ENCODE assay signal across 17 cellular contexts in the genomic region with DNA sequence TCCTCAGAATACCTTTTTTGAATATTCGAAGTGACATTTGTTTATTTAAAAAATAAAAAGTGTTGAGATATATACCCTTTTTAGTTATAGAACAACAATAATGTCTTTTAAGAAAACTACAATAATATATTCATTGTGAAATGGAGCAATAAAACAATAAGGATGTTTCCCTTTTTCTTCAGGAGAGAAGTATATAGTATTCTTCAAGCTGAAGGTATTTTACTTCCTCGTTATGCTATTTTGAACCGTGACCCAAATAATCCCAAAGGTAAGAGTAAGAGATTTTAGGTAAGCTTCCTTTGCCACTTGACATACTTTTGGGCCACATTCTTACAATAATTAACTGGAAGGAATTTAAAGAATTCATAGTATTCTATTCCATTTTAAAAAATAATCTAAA. TPM values are rescaled to one million over a fixed set of nuclear protein-coding genes. Genes with fewer than 3 reads are reported as not detected.
DNase-seq lines count a peak whose midpoint lies in the region; ATAC-seq and TF ChIP-seq lines count a peak whose summit lies in the region.
"Had no signal": no experiment of that assay in that cellular context is flagged by ENCODE, and none has a peak within 500 bp of the region (broad histone marks: within the 10 kb centered on the region; RNA-seq: fewer than 3 reads in every experiment).

No MANE protein-coding gene starts in this region.

- peak overlapping the region in 3 of 4 donors; percentile 9 to 53 (median 15) for H3K27ac ChIP-seq in transverse colon
- H3K27ac ChIP-seq: BLaER1 treated with 17β-estradiol and CSF1 and Interleukin-3, amounts not matched to agents 10 nM and 100 nM had no signal

- H3K36me3 ChIP-seq in mucosa of descending colon (ENCODE audit: low read depth), result no peaks in the 10 kb centered on the region
- H3K36me3 ChIP-seq in transverse colon, result peaks cover 0 to 13% (median 0%) of the 10 kb centered on the region in 4 donors
- H3K36me3 ChIP-seq: BE2C had no signal

- TF ChIP-seq CTCF in mucosa of descending colon (IDR thresholded peaks at IDR 0.05) (no peak), transverse colon (IDR thresholded peaks at IDR 0.05) (no peak)

- H3K4me3 ChIP-seq in mucosa of descending colon (no peak overlapping the region), transverse colon (no peak overlapping the region)
- H3K4me3 ChIP-seq: BLaER1 treated with 17β-estradiol and CSF1 and Interleukin-3, amounts not matched to agents 10 nM and 100 nM; GM12878; GM23338 had no signal

- DNase-seq in kidney tubule cell (ENCODE audit: low spot score) (peak; percentile 55), mucosa of descending colon (no peak), transverse colon (no peak), posterior cingulate gyrus (no peak), Ammon's horn (ENCODE audit: low spot score) (no peak)
- DNase-seq in activated CD4-positive, alpha-beta T cell treated with anti-CD3 and anti-CD28 coated beads for 4 hours, result no peak
- DNase-seq: BE2C; CD4-positive, alpha-beta T cell; CD8-positive, alpha-beta memory T cell; DMS 273 treated with DMSO at 0.1 percent for 48 hours; DMS79; EL; GDM1; H9 had no signal

- H3K4me1 ChIP-seq in mucosa of descending colon (ENCODE audit: low read depth), result peaks cover 8% of the 10 kb centered on the region
- H3K4me1 ChIP-seq in transverse colon, result peaks cover 0 to 8% (median 3%) of the 10 kb centered on the region in 4 donors
- H3K4me1 ChIP-seq: BE2C; BLaER1 treated with 17β-estradiol and CSF1 and Interleukin-3, amounts not matched to agents 10 nM and 100 nM had no signal

- WGBS in transverse colon (ENCODE audit: low coverage in 1 of 2), 2 donors, result 46 to 60% methylated on average over 3 of the region's 3 CpGs

- intact Hi-C loops in mucosa of descending colon (cut with DNase I, micrococcal nuclease) (loop anchor here in 1 of 2 donors (10.0 kb wide), 1 partner anchor 353 kb away; no protein-coding TSS in a partner anchor), transverse colon (cut with DNase I; ENCODE audit: low total_unique reads) (no loop called here), posterior cingulate gyrus (cut with DNase I) (loop anchor here (2.0 kb wide), 1 partner anchor 555 kb away; no protein-coding TSS in a partner anchor)

- in situ Hi-C loops in transverse colon (cut with MboI; ENCODE audit: low pct_ligation_motif_present in 1 of 4, low pct_unique_long_range_greater_than_20kb in 1 of 4, low sequenced_read_pairs in 3 of 4), result loop anchor here in 3 of 4 donors (10.0 to 25.0 kb wide), 3 partner anchors 353 to 376 kb away; a partner anchor contains a TSS

- H3K27me3 ChIP-seq in transverse colon, result no peaks in the 10 kb centered on the region
- H3K27me3 ChIP-seq: BE2C; BLaER1 treated with 17β-estradiol and CSF1 and Interleukin-3, amounts not matched to agents 10 nM and 100 nM had no signal

- TF ChIP-seq EP300 in transverse colon (IDR thresholded peaks at IDR 0.05; ENCODE audit: low read depth), result no peak

- no peak for TF ChIP-seq POLR2A in transverse colon (IDR thresholded peaks at IDR 0.05)

- ATAC-seq in mucosa of descending colon, result peak; percentile 75

- H3K9me3 ChIP-seq in mucosa of descending colon, result no peaks in the 10 kb centered on the region
- H3K9me3 ChIP-seq in transverse colon, result no peaks in the 10 kb centered on the region
- H3K9me3 ChIP-seq: BE2C had no signal

RNA-seq across cellular contexts. Expression of a gene that starts 18.1 kb away (rescaled TPM):
- total RNA-seq in mucosa of descending colon (10 to 100 TPM; 59.0 to 90.6 (median 77.6) TPM), transverse colon (10 to 100 TPM; 23.9 to 64.6 (median 44.4) TPM)

RNA-seq across cellular contexts. Expression of a gene that starts 18.3 kb away (rescaled TPM):
- 1 to 10 TPM; 6.7 to 9.1 (median 6.9) TPM for total RNA-seq in mucosa of descending colon
- total RNA-seq in transverse colon, result 1 to 10 TPM in 2 of 4 donors, not detected in 2; 6.4 to 8.5 TPM
